Comparison of ENCODE assay signal across 16 cellular contexts in genomic region chr3:134252766-134253165, GRCh38. TPM values are rescaled to one million over a fixed set of nuclear protein-coding genes. Genes with fewer than 3 reads are reported as not detected.
DNase-seq lines count a peak whose midpoint lies in the region; ATAC-seq and TF ChIP-seq lines count a peak whose summit lies in the region.
"Had no signal": no experiment of that assay in that cellular context is flagged by ENCODE, and none has a peak within 500 bp of the region (broad histone marks: within the 10 kb centered on the region; RNA-seq: fewer than 3 reads in every experiment).

No MANE protein-coding gene starts in this region.

- peak; percentile 67 for DNase-seq in Right ventricle myocardium inferior (ENCODE audit: missing footprints)
- no peak for DNase-seq in left ventricle myocardium superior
- DNase-seq in ascending aorta (ENCODE audit: low spot score in 2 of 2): no peak
- DNase-seq in upper lobe of left lung: no peak
- DNase-seq in activated naive CD4-positive, alpha-beta T cell treated with anti-CD3 and anti-CD28 coated beads, Interleukin-2, amount 10 ng/mL, durations not matched to agents 7 days and 5 days: no peak
- DNase-seq in NCI-H2081 (lab: John Stamatoyannopoulos, UW): no peak
- DNase-seq: ACHN; activated naive CD8-positive, alpha-beta T cell treated with anti-CD3 and anti-CD28 coated beads for 36 hours; MV-4-11; naive thymus-derived CD8-positive, alpha-beta T cell; SK-N-SH had no signal

- CTCF ChIA-PET in activated naive CD4-positive, alpha-beta T cell treated with anti-CD3 and anti-CD28 coated beads, Interleukin-2, amount 10 ng/mL, durations not matched to agents 7 days and 5 days (lab: Charles Lee): interaction anchor here (1.1 kb wide), 1 partner anchor 224 kb away, joined by 3 read pairs; no protein-coding TSS in a partner anchor

- 95 to 96% methylated on average over 3 to 4 of the region's 7 CpGs for WGBS in mesodermal cell (ENCODE audit: insufficient coverage in 2 of 2), 2 experiments
- 84 to 90% methylated on average over 7 of the region's 7 CpGs for WGBS in upper lobe of left lung, 2 donors

- H3K4me1 ChIP-seq in ascending aorta (peaks cover 0 to 15% of the 10 kb centered on the region in 2 donors), mesodermal cell (ENCODE audit: control insufficient read depth, insufficient read depth, low read length, poor library complexity, severe bottlenecking) (peaks cover 11% of the 10 kb centered on the region), upper lobe of left lung (peaks cover 14 to 28% (median 16%) of the 10 kb centered on the region in 4 donors)

- intact Hi-C loops in Right ventricle myocardium inferior (cut with DNase I): loop anchor here (5.0 kb wide), 1 partner anchor 125 kb away; no protein-coding TSS in a partner anchor
- intact Hi-C loops in left ventricle myocardium superior (cut with micrococcal nuclease): no loop called here
- intact Hi-C loops in ascending aorta (cut with DNase I): loop anchor here (5.0 kb wide), 4 partner anchors 40 to 235 kb away; partner anchors contain the start of genes ANAPC13 and CEP63

- TF ChIP-seq POLR2A in upper lobe of left lung (IDR thresholded peaks at IDR 0.05): no peak

- TF ChIP-seq CTCF in ascending aorta (IDR thresholded peaks at IDR 0.05) (no peak), upper lobe of left lung (IDR thresholded peaks at IDR 0.05) (no peak)

- ATAC-seq in Right ventricle myocardium inferior: no peak
- no peak for ATAC-seq in left ventricle myocardium superior
- ATAC-seq in upper lobe of left lung (ENCODE audit: low FRiP score in 2 of 2): no peak
- ATAC-seq in GM18909 (IDR thresholded peaks at IDR 0.05; ENCODE audit: poor library complexity, unreplicated experiment): no peak
- ATAC-seq: GM12878; naive thymus-derived CD8-positive, alpha-beta T cell had no signal

- H3K27ac ChIP-seq in ascending aorta: peak overlapping the region; percentile 69 to 98
- peak overlapping the region; percentile 80 for H3K27ac ChIP-seq in mesodermal cell (ENCODE audit: low read depth, low read length, severe bottlenecking)
- peak overlapping the region in 3 of 4 donors; percentile 11 to 39 (median 22) for H3K27ac ChIP-seq in upper lobe of left lung

- H3K4me1 Mint-ChIP-seq in activated naive CD4-positive, alpha-beta T cell treated with anti-CD3 and anti-CD28 coated beads, Interleukin-2, amount 10 ng/mL, durations not matched to agents 7 days and 5 days: peaks cover 36% of the 10 kb centered on the region

- H3K36me3 Mint-ChIP-seq in activated naive CD4-positive, alpha-beta T cell treated with anti-CD3 and anti-CD28 coated beads, Interleukin-2, amount 10 ng/mL, durations not matched to agents 7 days and 5 days: peaks cover 3% of the 10 kb centered on the region
- H3K36me3 Mint-ChIP-seq: naive thymus-derived CD8-positive, alpha-beta T cell had no signal

- H3K36me3 ChIP-seq in ascending aorta (no peaks in the 10 kb centered on the region), mesodermal cell (ENCODE audit: control insufficient read depth, insufficient read depth, low read length) (no peaks in the 10 kb centered on the region), upper lobe of left lung (no peaks in the 10 kb centered on the region)
- H3K36me3 ChIP-seq: tibial nerve had no signal

- H3K9me3 Mint-ChIP-seq in activated naive CD4-positive, alpha-beta T cell treated with anti-CD3 and anti-CD28 coated beads, Interleukin-2, amount 10 ng/mL, durations not matched to agents 7 days and 5 days: no peaks in the 10 kb centered on the region
- H3K9me3 Mint-ChIP-seq: activated naive CD8-positive, alpha-beta T cell treated with anti-CD3 and anti-CD28 coated beads for 36 hours; naive thymus-derived CD8-positive, alpha-beta T cell had no signal

- no peak overlapping the region for H3K27ac Mint-ChIP-seq in activated naive CD4-positive, alpha-beta T cell treated with anti-CD3 and anti-CD28 coated beads, Interleukin-2, amount 10 ng/mL, durations not matched to agents 7 days and 5 days

- H3K4me3 ChIP-seq in ascending aorta: peak overlapping the region in 1 of 2 donors; percentile 98
- H3K4me3 ChIP-seq in mesodermal cell (ENCODE audit: extremely low read depth, insufficient read depth, low read length, poor library complexity, severe bottlenecking): no peak overlapping the region
- H3K4me3 ChIP-seq in upper lobe of left lung: no peak overlapping the region
- H3K4me3 ChIP-seq: GM12878, tibial nerve had no signal

- peaks cover 41% of the 10 kb centered on the region for H3K27me3 Mint-ChIP-seq in activated naive CD4-positive, alpha-beta T cell treated with anti-CD3 and anti-CD28 coated beads, Interleukin-2, amount 10 ng/mL, durations not matched to agents 7 days and 5 days

- H3K27me3 ChIP-seq in ascending aorta (no peaks in the 10 kb centered on the region), upper lobe of left lung (no peaks in the 10 kb centered on the region)
- H3K27me3 ChIP-seq: tibial nerve had no signal

- H3K4me3 Mint-ChIP-seq in activated naive CD4-positive, alpha-beta T cell treated with anti-CD3 and anti-CD28 coated beads, Interleukin-2, amount 10 ng/mL, durations not matched to agents 7 days and 5 days: no peak overlapping the region
- H3K4me3 Mint-ChIP-seq: activated naive CD8-positive, alpha-beta T cell treated with anti-CD3 and anti-CD28 coated beads for 36 hours had no signal

- TF ChIP-seq EP300 in upper lobe of left lung (IDR thresholded peaks at IDR 0.05): no peak

- H3K9me3 ChIP-seq in ascending aorta (no peaks in the 10 kb centered on the region), mesodermal cell (ENCODE audit: control insufficient read depth, low read length) (no peaks in the 10 kb centered on the region), upper lobe of left lung (no peaks in the 10 kb centered on the region)
- H3K9me3 ChIP-seq: Caco-2, SK-N-SH, tibial nerve had no signal

RNA-seq across cellular contexts. Expression of gene RYK, which starts 2.1 kb away (rescaled TPM):
- total RNA-seq in Right ventricle myocardium inferior (40.6 TPM), left ventricle myocardium superior (37.5 TPM), ascending aorta (13.5 TPM), upper lobe of left lung (100 to 1,000 TPM in 1 of 6 donors, 10 to 100 TPM in 5; 14.9 to 105 (median 52.4) TPM)
- 56.1 TPM for polyA plus RNA-seq in mesodermal cell (2013, experiment 1 of 2)
- polyA plus RNA-seq in mesodermal cell (2013, experiment 2 of 2): 60.1 TPM

Comparison
In these comparisons a context has a peak if more than half of its experiments do, and no peak if none do; other contexts are left out.
1. H3K27ac ChIP-seq: peak in every context shown above with its lines; median percentile 84 in ascending aorta; 80 in mesodermal cell; 22 in upper lobe of left lung.